Comparison of ENCODE assay signal across 27 cellular contexts in the genomic region with DNA sequence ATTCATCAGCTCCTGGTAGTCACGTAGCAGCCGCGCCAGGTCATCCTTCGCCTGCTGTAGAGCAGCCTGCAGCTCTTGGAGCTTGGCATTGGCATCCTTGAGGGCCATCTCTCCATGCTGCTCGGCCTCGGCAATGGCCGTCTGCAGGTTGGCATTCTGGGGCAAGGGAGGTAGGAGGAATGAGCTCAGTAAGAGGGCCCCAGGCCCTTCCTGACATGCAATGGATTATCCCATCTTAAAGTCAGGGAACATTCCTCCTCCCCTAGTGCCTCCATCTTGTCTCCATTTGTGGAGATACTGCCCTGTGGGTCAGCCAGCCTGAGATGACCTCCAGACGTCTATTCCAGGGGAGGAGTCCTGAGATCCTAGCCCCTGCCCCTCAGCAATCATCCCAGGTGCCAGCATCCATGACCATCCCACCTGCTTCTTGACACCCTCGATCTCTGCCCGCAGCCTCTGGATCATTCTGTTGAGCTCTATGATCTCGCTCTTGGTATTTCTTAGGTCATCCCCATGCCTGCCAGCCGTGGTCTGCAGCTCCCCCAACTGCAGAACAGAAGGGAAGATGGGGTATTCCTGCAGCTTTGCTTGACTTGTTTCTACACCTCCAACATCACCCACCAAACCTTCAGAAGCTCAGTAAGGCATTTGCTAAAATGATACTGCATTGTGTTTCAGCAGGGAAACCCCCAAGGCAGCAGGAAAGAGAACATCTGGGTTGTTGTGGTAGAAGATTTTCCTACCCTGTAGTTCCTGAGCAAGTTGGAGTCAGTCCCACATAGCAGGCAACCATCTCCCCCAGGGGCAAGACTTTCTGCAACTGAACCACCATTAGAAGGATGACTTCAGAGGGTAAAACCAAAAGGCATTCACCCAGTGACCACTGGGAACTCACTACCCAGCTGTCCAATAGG. TPM values are rescaled to one million over a fixed set of nuclear protein-coding genes. Genes with fewer than 3 reads are reported as not detected.
"Had no signal": no experiment of that assay in that cellular context is flagged by ENCODE, and none has a peak within 500 bp of the region (broad histone marks: within the 10 kb centered on the region; RNA-seq: fewer than 3 reads in every experiment).

No MANE protein-coding gene starts in this region.

- H3K36me3 ChIP-seq: breast epithelium had no signal

- H3K4me1 Mint-ChIP-seq: activated B cell treated with CpG ODN at 0.5 μM for 24 hours had no signal

- H3K27ac Mint-ChIP-seq: activated B cell treated with CpG ODN at 0.5 μM for 24 hours; activated CD4-positive, alpha-beta memory T cell treated with anti-CD3 and anti-CD28 coated beads for 36 hours; activated CD4-positive, alpha-beta T cell treated with anti-CD3 and anti-CD28 coated beads, Interleukin-2, amount 10 ng/mL, durations not matched to agents 24 days and 14 days; activated naive CD8-positive, alpha-beta T cell treated with anti-CD3 and anti-CD28 coated beads, Interleukin-2, amount 10 ng/mL, durations not matched to agents 7 days and 5 days; T-cell had no signal

- H3K27ac ChIP-seq: breast epithelium had no signal

- H3K36me3 Mint-ChIP-seq: activated CD4-positive, alpha-beta memory T cell treated with anti-CD3 and anti-CD28 coated beads for 36 hours; activated naive CD8-positive, alpha-beta T cell treated with anti-CD3 and anti-CD28 coated beads, Interleukin-2, amount 10 ng/mL, durations not matched to agents 7 days and 5 days; T-cell had no signal

- DNase-seq: activated B cell treated with CpG ODN at 0.5 μM for 24 hours; activated CD4-positive, alpha-beta memory T cell treated with anti-CD3 and anti-CD28 coated beads for 36 hours; activated CD4-positive, alpha-beta T cell treated with anti-CD3 and anti-CD28 coated beads for 1 hour; activated CD4-positive, alpha-beta T cell treated with anti-CD3 and anti-CD28 coated beads, Interleukin-2, amount 10 ng/mL, durations not matched to agents 24 days and 14 days; activated CD8-positive, alpha-beta memory T cell treated with anti-CD3 and anti-CD28 coated beads for 24 hours; activated effector memory CD4-positive, alpha-beta T cell treated with anti-CD3 and anti-CD28 coated beads, Interleukin-2, amount 50 U/mL, for 16 hours; activated naive CD4-positive, alpha-beta T cell treated with Interleukin-2 at 50 U/mL for 16 hours; activated naive CD8-positive, alpha-beta T cell treated with anti-CD3 and anti-CD28 coated beads, Interleukin-2, amount 10 ng/mL, durations not matched to agents 7 days and 5 days; activated T-cell treated with anti-CD3 and anti-CD28 coated beads, Interleukin-2, amount 50 U/mL, for 4 hours; aorta; central memory CD4-positive, alpha-beta T cell; NCI-H1105 treated with DMSO at 0.1 percent for 48 hours; NCI-H1436 treated with DMSO at 0.1 percent for 48 hours; NCI-H187; NCI-H2081 treated with DMSO at 0.1 percent for 48 hours; NCI-H226; NCI-H526; NCI-H82; SHP77; T-cell; T-helper 2 cell; T1000 had no signal

- H3K4me3 Mint-ChIP-seq: activated B cell treated with CpG ODN at 0.5 μM for 24 hours; activated CD4-positive, alpha-beta memory T cell treated with anti-CD3 and anti-CD28 coated beads for 36 hours; activated CD4-positive, alpha-beta T cell treated with anti-CD3 and anti-CD28 coated beads, Interleukin-2, amount 10 ng/mL, durations not matched to agents 24 days and 14 days; activated naive CD8-positive, alpha-beta T cell treated with anti-CD3 and anti-CD28 coated beads, Interleukin-2, amount 10 ng/mL, durations not matched to agents 7 days and 5 days; activated T-cell treated with anti-CD3 and anti-CD28 coated beads, Interleukin-2, amount 50 U/mL, for 4 hours; T-cell had no signal

- H3K9me3 Mint-ChIP-seq: activated B cell treated with CpG ODN at 0.5 μM for 24 hours; activated CD4-positive, alpha-beta memory T cell treated with anti-CD3 and anti-CD28 coated beads for 36 hours; activated CD4-positive, alpha-beta T cell treated with anti-CD3 and anti-CD28 coated beads, Interleukin-2, amount 10 ng/mL, durations not matched to agents 24 days and 14 days; activated naive CD8-positive, alpha-beta T cell treated with anti-CD3 and anti-CD28 coated beads, Interleukin-2, amount 10 ng/mL, durations not matched to agents 7 days and 5 days; activated T-cell treated with anti-CD3 and anti-CD28 coated beads, Interleukin-2, amount 50 U/mL, for 4 hours; T-cell had no signal

- H3K4me1 ChIP-seq: breast epithelium had no signal

- H3K4me3 ChIP-seq: breast epithelium had no signal

- ATAC-seq: activated T-cell treated with anti-CD3 and anti-CD28 coated beads, Interleukin-2, amount 50 U/mL, for 4 hours; T-cell had no signal

- H3K9me3 ChIP-seq: breast epithelium had no signal

RNA-seq across cellular contexts. Expression of a gene that starts 4.4 kb away (rescaled TPM):
- total RNA-seq: activated B cell treated with CpG ODN at 0.5 μM for 24 hours; activated CD4-positive, alpha-beta memory T cell treated with anti-CD3 and anti-CD28 coated beads for 36 hours; activated naive CD8-positive, alpha-beta T cell treated with anti-CD3 and anti-CD28 coated beads, Interleukin-2, amount 10 ng/mL, durations not matched to agents 7 days and 5 days; activated T-cell treated with anti-CD3 and anti-CD28 coated beads, Interleukin-2, amount 50 U/mL, for 4 hours; aorta; breast epithelium; chondrocyte; NCI-H460; OCI-LY7; SK-MEL-5; T-cell had no signal

RNA-seq across cellular contexts. Expression of a gene that starts 14.4 kb away (rescaled TPM):
- total RNA-seq: activated B cell treated with CpG ODN at 0.5 μM for 24 hours; activated CD4-positive, alpha-beta memory T cell treated with anti-CD3 and anti-CD28 coated beads for 36 hours; activated CD4-positive, alpha-beta T cell treated with anti-CD3 and anti-CD28 coated beads, Interleukin-2, amount 10 ng/mL, durations not matched to agents 24 days and 14 days; activated naive CD8-positive, alpha-beta T cell treated with anti-CD3 and anti-CD28 coated beads, Interleukin-2, amount 10 ng/mL, durations not matched to agents 7 days and 5 days; activated T-cell treated with anti-CD3 and anti-CD28 coated beads, Interleukin-2, amount 50 U/mL, for 4 hours; aorta; breast epithelium; chondrocyte; NCI-H460; OCI-LY7; SK-MEL-5; T-cell had no signal

RNA-seq across cellular contexts. Expression of a gene that starts 22.4 kb away (rescaled TPM):
- total RNA-seq: activated B cell treated with CpG ODN at 0.5 μM for 24 hours; activated CD4-positive, alpha-beta memory T cell treated with anti-CD3 and anti-CD28 coated beads for 36 hours; activated CD4-positive, alpha-beta T cell treated with anti-CD3 and anti-CD28 coated beads, Interleukin-2, amount 10 ng/mL, durations not matched to agents 24 days and 14 days; activated naive CD8-positive, alpha-beta T cell treated with anti-CD3 and anti-CD28 coated beads, Interleukin-2, amount 10 ng/mL, durations not matched to agents 7 days and 5 days; activated T-cell treated with anti-CD3 and anti-CD28 coated beads, Interleukin-2, amount 50 U/mL, for 4 hours; aorta; NCI-H460; OCI-LY7; SK-MEL-5; T-cell had no signal

RNA-seq across cellular contexts. Expression of a gene that starts 42.6 kb away (rescaled TPM):
- total RNA-seq: activated B cell treated with CpG ODN at 0.5 μM for 24 hours; activated CD4-positive, alpha-beta memory T cell treated with anti-CD3 and anti-CD28 coated beads for 36 hours; activated CD4-positive, alpha-beta T cell treated with anti-CD3 and anti-CD28 coated beads, Interleukin-2, amount 10 ng/mL, durations not matched to agents 24 days and 14 days; activated naive CD8-positive, alpha-beta T cell treated with anti-CD3 and anti-CD28 coated beads, Interleukin-2, amount 10 ng/mL, durations not matched to agents 7 days and 5 days; aorta; NCI-H460; OCI-LY7; SK-MEL-5 had no signal

RNA-seq across cellular contexts. Expression of a gene that starts 57.3 kb away (rescaled TPM):
- total RNA-seq: activated B cell treated with CpG ODN at 0.5 μM for 24 hours; activated CD4-positive, alpha-beta memory T cell treated with anti-CD3 and anti-CD28 coated beads for 36 hours; activated CD4-positive, alpha-beta T cell treated with anti-CD3 and anti-CD28 coated beads, Interleukin-2, amount 10 ng/mL, durations not matched to agents 24 days and 14 days; activated naive CD8-positive, alpha-beta T cell treated with anti-CD3 and anti-CD28 coated beads, Interleukin-2, amount 10 ng/mL, durations not matched to agents 7 days and 5 days; activated T-cell treated with anti-CD3 and anti-CD28 coated beads, Interleukin-2, amount 50 U/mL, for 4 hours; aorta; chondrocyte; NCI-H460; OCI-LY7; T-cell had no signal
